ENCODE assay signal across 16 cellular contexts in the genomic region with DNA sequence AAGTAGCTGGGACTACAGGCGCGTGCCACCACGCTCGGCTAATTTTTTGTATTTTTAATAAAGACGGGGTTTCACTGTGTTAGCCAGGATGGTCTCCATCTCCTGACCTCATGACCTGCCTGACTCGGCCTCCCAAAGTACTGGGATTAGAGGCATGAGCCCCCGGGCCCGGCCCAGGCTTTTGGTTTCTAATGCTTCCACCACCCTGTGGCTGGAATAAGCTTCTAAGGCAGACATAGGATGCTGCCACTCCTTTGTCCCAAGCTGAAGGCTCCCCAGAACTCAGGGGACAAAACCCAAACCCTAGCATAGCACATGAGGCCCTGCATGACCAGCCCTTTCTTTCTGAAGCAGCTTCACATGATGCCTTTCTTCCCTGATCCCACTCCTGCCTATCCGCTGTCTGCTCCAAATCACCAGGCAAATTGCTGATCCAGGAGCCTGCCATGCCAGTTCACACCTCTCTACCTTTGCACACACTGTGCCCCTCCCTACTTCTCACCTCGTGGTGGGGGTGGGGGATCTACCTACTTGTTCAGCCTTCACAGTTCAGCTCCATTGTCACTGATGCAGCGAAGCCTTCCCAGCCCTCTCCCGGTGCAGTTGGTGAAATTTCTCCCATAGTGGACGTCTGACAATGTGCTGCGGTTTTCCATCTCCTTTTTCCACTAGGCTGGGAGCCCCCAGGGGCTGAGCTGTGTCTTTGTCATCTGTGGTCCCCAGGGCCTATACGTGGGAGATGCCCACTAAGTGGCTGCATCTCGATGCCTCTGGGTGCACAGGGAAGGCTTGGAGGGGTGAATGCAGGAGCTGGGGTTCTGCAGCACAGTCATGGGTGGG. TPM values are rescaled to one million over a fixed set of nuclear protein-coding genes. Genes with fewer than 3 reads are reported as not detected.
"Had no signal": no experiment of that assay in that cellular context is flagged by ENCODE, and none has a peak within 500 bp of the region (broad histone marks: within the 10 kb centered on the region; RNA-seq: fewer than 3 reads in every experiment).

No MANE protein-coding gene starts in this region.

- DNase-seq: activated CD4-positive, alpha-beta memory T cell treated with anti-CD3 and anti-CD28 coated beads, Interleukin-2, amount 10 ng/mL, durations not matched to agents 7 days and 5 days; activated CD4-positive, alpha-beta T cell treated with anti-CD3 and anti-CD28 coated beads for 48 hours; activated CD4-positive, CD25-positive, alpha-beta regulatory T cell; activated CD8-positive, alpha-beta memory T cell treated with anti-CD3 and anti-CD28 coated beads, Interleukin-2, amount 10 ng/mL, durations not matched to agents 7 days and 5 days; dermis blood vessel endothelial cell; effector memory CD4-positive, alpha-beta T cell; esophagus squamous epithelium; left cardiac atrium; pancreas; stimulated activated CD4-positive, alpha-beta T cell treated with anti-CD3 and anti-CD28 coated beads, Interleukin-2, amount 100 ng/mL, for 24 hours; stimulated activated naive CD4-positive, alpha-beta T cell treated with Interleukin-2 at 50 U/mL for 16 hours; thyroid gland had no signal

- ATAC-seq: activated CD8-positive, alpha-beta memory T cell treated with anti-CD3 and anti-CD28 coated beads, Interleukin-2, amount 10 ng/mL, durations not matched to agents 7 days and 5 days; left cardiac atrium; naive thymus-derived CD8-positive, alpha-beta T cell; pancreas had no signal

- H3K9me3 ChIP-seq: esophagus squamous epithelium, pancreas, thyroid gland had no signal

- H3K4me1 ChIP-seq: pancreas had no signal

- H3K27ac Mint-ChIP-seq: activated CD4-positive, alpha-beta memory T cell treated with anti-CD3 and anti-CD28 coated beads, Interleukin-2, amount 10 ng/mL, durations not matched to agents 7 days and 5 days; activated CD8-positive, alpha-beta memory T cell treated with anti-CD3 and anti-CD28 coated beads, Interleukin-2, amount 10 ng/mL, durations not matched to agents 7 days and 5 days; activated naive CD8-positive, alpha-beta T cell; naive thymus-derived CD8-positive, alpha-beta T cell; T-helper 2 cell treated with Interferon-gamma antibody and Interleukin-4, amounts not matched to agents 5 μg/mL and 100 μg/mL, for 36 hours had no signal

- H3K4me3 ChIP-seq: cardiac muscle cell, esophagus squamous epithelium, pancreas, thyroid gland had no signal

- H3K4me3 Mint-ChIP-seq: activated CD4-positive, alpha-beta memory T cell treated with anti-CD3 and anti-CD28 coated beads, Interleukin-2, amount 10 ng/mL, durations not matched to agents 7 days and 5 days; activated CD8-positive, alpha-beta memory T cell treated with anti-CD3 and anti-CD28 coated beads, Interleukin-2, amount 10 ng/mL, durations not matched to agents 7 days and 5 days; activated naive CD8-positive, alpha-beta T cell; naive thymus-derived CD8-positive, alpha-beta T cell; T-helper 2 cell treated with Interferon-gamma antibody and Interleukin-4, amounts not matched to agents 5 μg/mL and 100 μg/mL, for 36 hours had no signal

- H3K27me3 ChIP-seq: cardiac muscle cell, pancreas, thyroid gland had no signal

- H3K9me3 Mint-ChIP-seq: activated CD4-positive, alpha-beta memory T cell treated with anti-CD3 and anti-CD28 coated beads, Interleukin-2, amount 10 ng/mL, durations not matched to agents 7 days and 5 days; naive thymus-derived CD8-positive, alpha-beta T cell; T-helper 2 cell treated with Interferon-gamma antibody and Interleukin-4, amounts not matched to agents 5 μg/mL and 100 μg/mL, for 36 hours had no signal

- H3K36me3 Mint-ChIP-seq: activated CD8-positive, alpha-beta memory T cell treated with anti-CD3 and anti-CD28 coated beads, Interleukin-2, amount 10 ng/mL, durations not matched to agents 7 days and 5 days; activated naive CD8-positive, alpha-beta T cell; naive thymus-derived CD8-positive, alpha-beta T cell had no signal

- H3K27ac ChIP-seq: cardiac muscle cell, esophagus squamous epithelium, pancreas, thyroid gland had no signal

- H3K36me3 ChIP-seq: cardiac muscle cell, esophagus squamous epithelium, pancreas, thyroid gland had no signal

RNA-seq across cellular contexts. Expression of a gene that starts 6.9 kb away (rescaled TPM):
- total RNA-seq: naive thymus-derived CD8-positive, alpha-beta T cell had no signal
